ENCODE assay signal across 8 cellular contexts in the genomic region with DNA sequence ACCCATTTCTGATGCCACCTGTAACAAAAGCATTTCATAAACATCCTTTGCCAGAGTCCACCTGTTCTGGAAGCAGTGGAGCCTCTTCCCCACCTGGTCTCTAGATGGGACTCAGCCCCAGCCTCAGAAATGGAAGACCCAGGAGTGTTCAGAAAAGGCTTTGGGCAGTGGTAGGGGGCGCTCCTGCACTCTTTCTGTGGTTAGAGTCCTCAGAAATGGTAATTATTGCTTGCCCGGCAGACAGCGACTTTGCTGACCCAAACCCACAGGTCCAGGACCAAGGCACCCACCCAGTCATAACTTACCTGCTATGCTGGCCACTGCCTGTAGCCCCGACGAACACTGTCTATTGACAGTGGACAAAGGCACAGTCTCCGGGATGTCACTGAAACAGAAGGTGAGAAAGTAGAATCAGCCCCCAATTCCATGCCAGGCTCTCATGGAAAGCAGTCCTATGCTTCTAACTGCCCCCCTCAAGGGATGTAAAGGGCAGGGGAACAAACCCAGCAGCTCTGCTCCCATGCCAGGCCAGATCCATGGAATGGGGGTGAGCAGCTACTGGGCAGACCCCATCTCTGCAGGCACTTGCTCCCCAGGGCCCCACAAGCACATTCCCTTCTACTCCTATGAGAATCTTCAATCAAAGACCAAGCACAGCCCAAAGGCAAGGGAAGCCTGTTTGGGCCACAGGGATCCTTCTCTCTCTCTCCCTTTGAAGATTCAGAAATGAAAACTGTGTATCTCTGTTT. TPM values are rescaled to one million over a fixed set of nuclear protein-coding genes. Genes with fewer than 3 reads are reported as not detected.
DNase-seq lines count a peak whose midpoint lies in the region; ATAC-seq and TF ChIP-seq lines count a peak whose summit lies in the region.

No MANE protein-coding gene starts in this region.

- no peaks in the 10 kb centered on the region for H3K9me2 ChIP-seq in PC-9 (ENCODE audit: insufficient read depth)

- no peaks in the 10 kb centered on the region for H3K9me3 Mint-ChIP-seq in endodermal cell

- H3K9ac ChIP-seq in endodermal cell (ENCODE audit: extremely low read depth, low read length, poor library complexity, severe bottlenecking) (no peak overlapping the region), subcutaneous abdominal adipose tissue (ENCODE audit: low read length in 5 of 5) (peak overlapping the region in 2 of 5 donors; percentile 2 to 27)

- peak in 1 of 2 donors; percentile 47 for TF ChIP-seq CTCF in right atrium auricular region (IDR thresholded peaks at IDR 0.05)
- TF ChIP-seq CTCF in PC-9 (conservative IDR thresholded peaks at IDR 0.05), result no peak; the same call in 1 of the 2 replicates
- TF ChIP-seq CTCF in endodermal cell (conservative IDR thresholded peaks at IDR 0.05), result peak; percentile 87

- WGBS in endodermal cell (ENCODE audit: insufficient coverage in 1 of 2, insufficient read length in 1 of 2), 2 experiments, result 64 to 78% methylated on average over 5 to 6 of the region's 6 CpGs

- no peak overlapping the region for H3K4me3 ChIP-seq in right atrium auricular region
- no peak overlapping the region for H3K4me3 ChIP-seq in PC-9
- H3K4me3 ChIP-seq in endodermal cell (ENCODE audit: low read length), result no peak overlapping the region
- no peak overlapping the region for H3K4me3 ChIP-seq in subcutaneous abdominal adipose tissue (ENCODE audit: low read depth in 1 of 5, low read length in 5 of 5)

- H3K36me3 ChIP-seq in right atrium auricular region (peaks cover 77% of the 10 kb centered on the region), PC-9 (ENCODE audit: low read depth) (no peaks in the 10 kb centered on the region; the same call in 1 of the 2 replicates), endodermal cell (ENCODE audit: control insufficient read depth, insufficient read depth, low read length) (peaks cover 74% of the 10 kb centered on the region), subcutaneous abdominal adipose tissue (ENCODE audit: control insufficient read depth in 5 of 5, insufficient read depth in 5 of 5, low read length in 5 of 5) (peaks cover 0 to 80% (median 68%) of the 10 kb centered on the region in 5 donors)

- peaks cover 14% of the 10 kb centered on the region for H3K4me1 Mint-ChIP-seq in endodermal cell

- H3K4me1 ChIP-seq in right atrium auricular region, result peaks cover 0 to 61% of the 10 kb centered on the region in 2 donors
- peaks cover 40% of the 10 kb centered on the region for H3K4me1 ChIP-seq in PC-9 (replicated peaks; ENCODE audit: insufficient read depth)
- no peaks in the 10 kb centered on the region for H3K4me1 ChIP-seq in endodermal cell (ENCODE audit: control insufficient read depth, insufficient read depth, low read length)
- peaks cover 2 to 70% (median 60%) of the 10 kb centered on the region in 5 donors for H3K4me1 ChIP-seq in subcutaneous abdominal adipose tissue (ENCODE audit: control insufficient read depth in 5 of 5, insufficient read depth in 5 of 5, low read length in 5 of 5)

- 0 out of 2 replicates have a peak overlapping the region, but pooled peaks have one; percentile 72 for H3K4me2 ChIP-seq in PC-9

- peaks cover 26% of the 10 kb centered on the region; the same call in 1 of the 2 replicates for H3F3A ChIP-seq in PC-9 (ENCODE audit: insufficient read depth, low read depth)

- no peak overlapping the region for H3K4me3 Mint-ChIP-seq in endodermal cell

- no TSS peak for BruUV-seq in PC-9 (replicated peaks; lab: Mats Ljungman, UMichigan)

- POLR2A ChIA-PET in PC-9 (lab: Charles Lee; ENCODE audit: unreplicated experiment), result no interaction called here

- CTCF ChIA-PET in PC-9 (lab: Charles Lee), result no interaction called here

- no peak overlapping the region for H3K27ac Mint-ChIP-seq in endodermal cell

- intact Hi-C loops in Right ventricle myocardium inferior (cut with DNase I), result loop anchor here (10.0 kb wide), 1 partner anchor 323 kb away; the partner anchor contains the start of gene ACVR2B
- intact Hi-C loops in PC-9 (cut with micrococcal nuclease; ENCODE audit: unreplicated experiment), result loop anchor here (10.0 kb wide), 1 partner anchor 323 kb away; the partner anchor contains the start of gene ACVR2B

- H3K9me3 ChIP-seq in right atrium auricular region, result no peaks in the 10 kb centered on the region
- no peaks in the 10 kb centered on the region for H3K9me3 ChIP-seq in PC-9 (ENCODE audit: insufficient read depth, low read depth)
- no peaks in the 10 kb centered on the region for H3K9me3 ChIP-seq in endodermal cell (ENCODE audit: control insufficient read depth, low read length)
- no peaks in the 10 kb centered on the region for H3K9me3 ChIP-seq in subcutaneous abdominal adipose tissue (ENCODE audit: control insufficient read depth in 5 of 5, low read length in 5 of 5)

- no peak overlapping the region for H2AFZ ChIP-seq in PC-9

- no peaks in the 10 kb centered on the region for H3K27me3 Mint-ChIP-seq in endodermal cell (ENCODE audit: insufficient read depth)

- no peaks in the 10 kb centered on the region; the same call in 1 of the 2 replicates for H4K20me1 ChIP-seq in PC-9 (ENCODE audit: insufficient read depth)

- H3K27ac ChIP-seq in right atrium auricular region (peak overlapping the region in 1 of 2 donors; percentile 58), PC-9 (no peak overlapping the region), endodermal cell (ENCODE audit: low read depth, low read length) (no peak overlapping the region), subcutaneous abdominal adipose tissue (ENCODE audit: low read depth, low read length) (peak overlapping the region; percentile 37)

- ATAC-seq in Right ventricle myocardium inferior (no peak), HG03025 (IDR thresholded peaks at IDR 0.05; ENCODE audit: low FRiP score, unreplicated experiment) (no peak)

- H3K27me3 ChIP-seq in right atrium auricular region, result no peaks in the 10 kb centered on the region
- no peaks in the 10 kb centered on the region for H3K27me3 ChIP-seq in PC-9 (ENCODE audit: insufficient read depth, low read depth)
- H3K27me3 ChIP-seq in endodermal cell (ENCODE audit: control insufficient read depth, insufficient read depth, low read length, poor library complexity, severe bottlenecking), result no peaks in the 10 kb centered on the region
- H3K27me3 ChIP-seq in subcutaneous abdominal adipose tissue (ENCODE audit: control insufficient read depth in 5 of 5, insufficient read depth in 4 of 5, low read length in 5 of 5), result no peaks in the 10 kb centered on the region

- H3K36me3 Mint-ChIP-seq in endodermal cell (ENCODE audit: low read depth), result peaks cover 56% of the 10 kb centered on the region

- DNase-seq in Right ventricle myocardium inferior (ENCODE audit: missing footprints) (peak; percentile 57), right atrium auricular region (ENCODE audit: low spot score) (no peak), PC-9 (no peak), endodermal cell (peak; percentile 92), cerebellum (ENCODE audit: low spot score) (no peak), NCI-H1436 (lab: John Stamatoyannopoulos, UW) (no peak)

- peaks cover 30% of the 10 kb centered on the region for H3K79me2 ChIP-seq in PC-9 (ENCODE audit: low read depth)

RNA-seq across cellular contexts. Expression of gene ACAA1, which starts 5.1 kb away (rescaled TPM):
- total RNA-seq in Right ventricle myocardium inferior (116 TPM), right atrium auricular region (10 to 100 TPM; 50.9 to 74.0 TPM), PC-9 (2021) (58.9 and 65.8 TPM in 2 replicates), endodermal cell (10 to 100 TPM; 40.1 to 43.7 TPM), cerebellum (22.4 TPM)
- 26.1 TPM for polyA plus RNA-seq in endodermal cell (2013, experiment 1 of 2)
- 20.7 TPM for polyA plus RNA-seq in endodermal cell (2013, experiment 2 of 2)

RNA-seq across cellular contexts. Expression of gene MYD88, which starts 6.7 kb away (rescaled TPM):
- total RNA-seq in Right ventricle myocardium inferior (8.8 TPM), right atrium auricular region (10 to 100 TPM in 1 of 2 donors, 1 to 10 TPM in 1; 7.1 to 14.3 TPM), PC-9 (2021) (25.0 and 27.4 TPM in 2 replicates), endodermal cell (10 to 100 TPM; 16.2 to 18.8 TPM), cerebellum (3.4 TPM)
- polyA plus RNA-seq in endodermal cell (2013, experiment 1 of 2), result 21.5 TPM
- polyA plus RNA-seq in endodermal cell (2013, experiment 2 of 2), result 22.1 TPM

RNA-seq across cellular contexts. Expression of gene OXSR1, which starts 33.5 kb away (rescaled TPM):
- total RNA-seq in Right ventricle myocardium inferior, result 24.6 TPM
- total RNA-seq in right atrium auricular region, result 10 to 100 TPM; 25.8 to 27.2 TPM
- total RNA-seq in PC-9 (2021), result 50.2 and 54.3 TPM in 2 replicates
- 10 to 100 TPM; 41.9 to 55.5 TPM for total RNA-seq in endodermal cell
- 51.1 TPM for polyA plus RNA-seq in endodermal cell (2013, experiment 1 of 2)
- 48.7 TPM for polyA plus RNA-seq in endodermal cell (2013, experiment 2 of 2)
- 45.1 TPM for total RNA-seq in cerebellum

Comparison
In these comparisons a context has a peak if more than half of its experiments do, and no peak if none do; other contexts are left out.
1. DNase-seq: peak in Right ventricle myocardium inferior (single experiment) and endodermal cell (single experiment); none in right atrium auricular region (single experiment), PC-9 (0 of 2), cerebellum (single experiment) and NCI-H1436 (single experiment).